In genomic region chr7:92484226-92484625, GRCh38 we compare ENCODE assay signal across 5 cellular contexts. TPM values are rescaled to one million over a fixed set of nuclear protein-coding genes. Genes with fewer than 3 reads are reported as not detected.
"Had no signal": no experiment of that assay in that cellular context is flagged by ENCODE, and none has a peak within 500 bp of the region (broad histone marks: within the 10 kb centered on the region; RNA-seq: fewer than 3 reads in every experiment).

No MANE protein-coding gene starts in this region.

RNA-seq across cellular contexts. Expression of gene ERVW-1, which starts 6.5 kb away (rescaled TPM):
- total RNA-seq: HepG2, HT-29, HT1080, IMR-90, K562 had no signal
- polyA plus RNA-seq: HepG2, IMR-90, K562 had no signal
